9 cellular contexts compared by ENCODE assay signal in the genomic region with DNA sequence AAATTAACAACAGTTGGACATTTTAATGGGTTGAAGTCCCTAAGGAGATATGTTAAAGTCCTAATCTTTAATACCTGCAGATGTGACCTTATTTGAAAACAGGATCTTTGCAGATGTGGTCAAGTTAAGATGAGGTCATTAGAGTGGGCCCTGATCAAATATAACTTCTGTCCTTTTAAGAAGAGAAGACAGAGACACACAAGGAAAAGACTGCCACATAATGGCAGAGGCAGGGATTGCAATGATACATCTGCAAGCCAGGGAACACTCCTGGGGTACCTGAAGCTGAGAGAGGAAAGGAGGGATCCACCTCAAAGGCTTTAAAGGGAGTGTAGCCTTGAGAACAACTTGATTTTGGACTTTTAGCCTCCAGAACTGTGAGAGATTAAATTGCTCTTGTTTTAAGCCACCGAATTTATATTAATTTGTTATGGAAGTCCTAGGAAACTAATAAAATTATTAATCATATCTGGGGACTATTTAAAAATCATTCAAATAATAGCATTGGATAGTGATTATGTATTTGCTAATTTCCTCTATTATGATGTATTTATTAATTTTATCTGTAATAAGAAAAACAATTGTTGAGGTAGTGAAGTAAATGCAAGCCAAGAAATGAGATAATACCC.
DNase-seq lines count a peak whose midpoint lies in the region; ATAC-seq, FAIRE-seq and TF ChIP-seq lines count a peak whose summit lies in the region.
"Had no signal": no experiment of that assay in that cellular context is flagged by ENCODE, and none has a peak within 500 bp of the region (broad histone marks: within the 10 kb centered on the region; RNA-seq: fewer than 3 reads in every experiment).

No MANE protein-coding gene starts in this region.

- TF ChIP-seq CTCF in kidney epithelial cell (IDR thresholded peaks at IDR 0.05; ENCODE audit: insufficient read depth, low read length, poor library complexity, severe bottlenecking) = peak; percentile 78
- TF ChIP-seq CTCF in ovary (IDR thresholded peaks at IDR 0.05) = no peak

- no peaks in the 10 kb centered on the region for H3K4me1 ChIP-seq in ovary (ENCODE audit: insufficient read depth)

- H3K27ac ChIP-seq in ovary (no peak overlapping the region), substantia nigra (ENCODE audit: low read depth, low read length, poor library complexity, severe bottlenecking) (no peak overlapping the region)

- no peak for TF ChIP-seq EP300 in ovary (IDR thresholded peaks at IDR 0.05)

- no peak for TF ChIP-seq POLR2A in ovary (IDR thresholded peaks at IDR 0.05)

- H3K4me3 ChIP-seq in kidney epithelial cell (ENCODE audit: low read depth, low read length) (no peak overlapping the region), ovary (no peak overlapping the region)

- peak; percentile 8 for DNase-seq in SKM-1 (lab: John Stamatoyannopoulos, UW; ENCODE audit: unreplicated experiment)
- DNase-seq in kidney epithelial cell (ENCODE audit: low read depth) = peak; percentile 10
- DNase-seq in ovary = no peak
- DNase-seq in substantia nigra (lab: John Stamatoyannopoulos, UW) = no peak
- no peak for DNase-seq in NCI-H226

- intact Hi-C loops in ovary (cut with DNase I) = no loop called here

- ATAC-seq in GM18508 (IDR thresholded peaks at IDR 0.05; ENCODE audit: insufficient read depth, unreplicated experiment) = peak; percentile 94
- peak; percentile 73 for ATAC-seq in HG03520 (IDR thresholded peaks at IDR 0.05; ENCODE audit: unreplicated experiment)

- FAIRE-seq in A204.1 (lab: Jason Lieb, UNC) = peak; percentile 35
- FAIRE-seq: colon had no signal

- 19 to 29% (median 29%) methylated on average over 1 of the region's 1 CpG for WGBS in ovary, 3 donors

- no peaks in the 10 kb centered on the region for H3K9me3 ChIP-seq in ovary

- H3K36me3 ChIP-seq in kidney epithelial cell (ENCODE audit: control insufficient read depth, insufficient read depth, low read length) (no peaks in the 10 kb centered on the region), ovary (no peaks in the 10 kb centered on the region)

- H3K27me3 ChIP-seq in kidney epithelial cell (ENCODE audit: control insufficient read depth, insufficient read depth, low read length) (no peaks in the 10 kb centered on the region), ovary (peaks cover 2% of the 10 kb centered on the region)

Comparison
In these comparisons a context has a peak if more than half of its experiments do, and no peak if none do; other contexts are left out.
1. DNase-seq: peak in SKM-1 (single experiment) and kidney epithelial cell (single experiment); none in ovary (0 of 5), substantia nigra (0 of 49) and NCI-H226 (single experiment).